In the genomic region with DNA sequence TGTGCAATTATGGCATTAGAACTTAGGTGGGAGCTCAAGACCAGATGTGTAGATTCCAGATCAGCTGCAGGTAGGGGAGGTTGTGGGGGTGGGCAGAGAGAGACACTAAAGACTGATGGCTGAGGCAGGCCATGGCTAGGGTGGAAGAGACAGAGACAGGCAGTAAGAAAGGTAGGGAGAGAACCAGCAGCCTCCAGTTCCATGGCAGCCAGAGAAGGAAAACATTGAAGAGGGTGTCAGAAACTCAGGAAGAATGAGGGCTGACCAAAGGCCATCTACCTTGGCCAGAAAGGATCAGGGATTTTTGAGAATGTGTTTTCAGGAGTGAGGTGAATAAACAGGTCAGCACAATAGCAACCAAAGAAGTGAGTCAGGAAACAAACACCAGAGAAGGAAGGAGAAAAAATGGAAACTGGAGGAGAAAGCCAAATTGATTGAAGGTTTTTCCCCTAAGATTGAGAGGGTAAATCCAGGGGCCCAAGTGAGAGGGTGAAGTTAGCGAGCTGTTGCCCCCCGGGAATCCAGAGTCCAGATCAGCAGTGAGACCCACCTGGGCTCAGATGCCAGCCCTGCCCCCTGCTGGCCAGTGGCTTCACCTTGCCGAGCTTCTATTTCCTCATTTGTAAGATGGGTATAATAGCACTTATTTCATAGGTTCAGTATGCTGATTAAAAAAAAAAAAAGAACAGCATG, we compare ENCODE assay signal across 2 cellular contexts.
TF ChIP-seq lines count a peak whose summit lies in the region.

No MANE protein-coding gene starts in this region.

TF ChIP-seq in H1, 55 proteins besides CTCF, POLR2A, EP300 and RAD21:
- TF ChIP-seq, protein P1, sequence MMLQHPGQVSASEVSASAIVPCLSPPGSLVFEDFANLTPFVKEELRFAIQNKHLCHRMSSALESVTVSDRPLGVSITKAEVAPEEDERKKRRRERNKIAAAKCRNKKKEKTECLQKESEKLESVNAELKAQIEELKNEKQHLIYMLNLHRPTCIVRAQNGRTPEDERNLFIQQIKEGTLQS (IDR thresholded peaks at IDR 0.05; ENCODE audit: insufficient read depth, low read depth, low read length), result no peak
- no peak for TF ChIP-seq E2F6 (IDR thresholded peaks at IDR 0.05)

TF ChIP-seq in neural cell, 6 proteins besides CTCF, POLR2A, EP300 and RAD21:
- TF ChIP-seq SMC3 (conservative IDR thresholded peaks at IDR 0.05; ENCODE audit: poor library complexity), result peak; percentile 45
- no peak for TF ChIP-seq REST (IDR thresholded peaks at IDR 0.05; ENCODE audit: borderline replicate concordance)
